In genomic region chr1:240967070-240967724, GRCh38 we compare ENCODE assay signal across 10 cellular contexts.
DNase-seq lines count a peak whose midpoint lies in the region; ATAC-seq and TF ChIP-seq lines count a peak whose summit lies in the region.
"Had no signal": no experiment of that assay in that cellular context is flagged by ENCODE, and none has a peak within 500 bp of the region (broad histone marks: within the 10 kb centered on the region; RNA-seq: fewer than 3 reads in every experiment).

No MANE protein-coding gene starts in this region.

- no peaks in the 10 kb centered on the region for H3K9me3 Mint-ChIP-seq in nephron
- H3K9me3 Mint-ChIP-seq in activated CD4-positive, alpha-beta T cell treated with anti-CD3 and anti-CD28 coated beads, Interleukin-2, amount 10 ng/mL, durations not matched to agents 7 days and 5 days = peaks cover 6% of the 10 kb centered on the region
- H3K9me3 Mint-ChIP-seq: stimulated activated naive CD8-positive, alpha-beta T cell treated with anti-CD3 and anti-CD28 coated beads, Interleukin-15, Interleukin-2, amounts not matched to agents 100 ng/mL and 50 ng/mL, for 24 hours had no signal

- H3K36me3 ChIP-seq in heart left ventricle = no peaks in the 10 kb centered on the region

- H3K4me3 Mint-ChIP-seq in nephron = no peak overlapping the region
- no peak overlapping the region for H3K4me3 Mint-ChIP-seq in activated CD4-positive, alpha-beta T cell treated with anti-CD3 and anti-CD28 coated beads, Interleukin-2, amount 10 ng/mL, durations not matched to agents 7 days and 5 days
- H3K4me3 Mint-ChIP-seq: stimulated activated naive CD8-positive, alpha-beta T cell treated with anti-CD3 and anti-CD28 coated beads, Interleukin-15, Interleukin-2, amounts not matched to agents 100 ng/mL and 50 ng/mL, for 24 hours had no signal

- CTCF ChIA-PET in activated CD4-positive, alpha-beta T cell treated with anti-CD3 and anti-CD28 coated beads, Interleukin-2, amount 10 ng/mL, durations not matched to agents 7 days and 5 days (lab: Charles Lee) = no interaction called here

- TF ChIP-seq CTCF in LNCaP clone FGC (IDR thresholded peaks at IDR 0.05; ENCODE audit: control insufficient read depth, extremely low read depth, insufficient read depth) = 0 out of 2 replicates have a peak, but pooled peaks have one; percentile 16
- TF ChIP-seq CTCF in cardiac fibroblast (IDR thresholded peaks at IDR 0.05; ENCODE audit: low read depth, low read length) = peak; percentile 39
- TF ChIP-seq CTCF in nephron (IDR thresholded peaks at IDR 0.05; ENCODE audit: unreplicated experiment in 3 of 3) = peak; percentile 23 to 50 (median 34)
- no peak for TF ChIP-seq CTCF in heart left ventricle (IDR thresholded peaks at IDR 0.05)

- POLR2A ChIA-PET in activated CD4-positive, alpha-beta T cell treated with anti-CD3 and anti-CD28 coated beads, Interleukin-2, amount 10 ng/mL, durations not matched to agents 7 days and 5 days (lab: Charles Lee) = no interaction called here

- DNase-seq in ELF-1 (ENCODE audit: low read depth, low spot score) (peak; percentile 6), LNCaP clone FGC (ENCODE audit: low read depth) (no peak), cardiac fibroblast (ENCODE audit: low read depth in 2 of 2) (peak in 1 of 2 donors; percentile 58), heart left ventricle (no peak), caudate nucleus (lab: John Stamatoyannopoulos, UW) (no peak)
- DNase-seq in activated CD4-positive, alpha-beta T cell treated with anti-CD3 and anti-CD28 coated beads, Interleukin-2, amount 10 ng/mL, durations not matched to agents 7 days and 5 days = no peak
- DNase-seq: islet precursor cell had no signal

- TF ChIP-seq POLR2A in heart left ventricle (IDR thresholded peaks at IDR 0.05) = no peak

- H3K4me1 Mint-ChIP-seq in nephron = peaks cover 4% of the 10 kb centered on the region
- no peaks in the 10 kb centered on the region for H3K4me1 Mint-ChIP-seq in activated CD4-positive, alpha-beta T cell treated with anti-CD3 and anti-CD28 coated beads, Interleukin-2, amount 10 ng/mL, durations not matched to agents 7 days and 5 days

- H3K9me3 ChIP-seq in heart left ventricle = no peaks in the 10 kb centered on the region

- intact Hi-C loops in heart left ventricle (cut with DNase I) = no loop called here

- H3K4me3 ChIP-seq in LNCaP clone FGC (ENCODE audit: low read depth, low read length) (no peak overlapping the region), cardiac fibroblast (replicated peaks in 1 of 2; ENCODE audit: low read depth in 2 of 2, low read length in 2 of 2) (no peak overlapping the region), heart left ventricle (no peak overlapping the region)

- no peaks in the 10 kb centered on the region for H3K36me3 Mint-ChIP-seq in nephron (ENCODE audit: low read depth)
- no peaks in the 10 kb centered on the region for H3K36me3 Mint-ChIP-seq in activated CD4-positive, alpha-beta T cell treated with anti-CD3 and anti-CD28 coated beads, Interleukin-2, amount 10 ng/mL, durations not matched to agents 7 days and 5 days (ENCODE audit: low read depth)

- 75 to 78% (median 77%) methylated on average over 10 of the region's 10 CpGs for WGBS in heart left ventricle, 4 donors

- ATAC-seq in heart left ventricle (no peak), GM19395 (IDR thresholded peaks at IDR 0.05; ENCODE audit: unreplicated experiment) (no peak)

- no peaks in the 10 kb centered on the region for H3K27me3 Mint-ChIP-seq in nephron (ENCODE audit: low read depth)
- H3K27me3 Mint-ChIP-seq in activated CD4-positive, alpha-beta T cell treated with anti-CD3 and anti-CD28 coated beads, Interleukin-2, amount 10 ng/mL, durations not matched to agents 7 days and 5 days = no peaks in the 10 kb centered on the region
- H3K27me3 Mint-ChIP-seq: stimulated activated naive CD8-positive, alpha-beta T cell treated with anti-CD3 and anti-CD28 coated beads, Interleukin-15, Interleukin-2, amounts not matched to agents 100 ng/mL and 50 ng/mL, for 24 hours had no signal

- H3K27ac ChIP-seq in heart left ventricle = no peak overlapping the region
- no peak overlapping the region for H3K27ac ChIP-seq in caudate nucleus (ENCODE audit: low read depth, low read length)

- H3K27me3 ChIP-seq in heart left ventricle = no peaks in the 10 kb centered on the region

- H3K27ac Mint-ChIP-seq in nephron = peak overlapping the region in 1 of 3 experiments; percentile 6
- H3K27ac Mint-ChIP-seq in activated CD4-positive, alpha-beta T cell treated with anti-CD3 and anti-CD28 coated beads, Interleukin-2, amount 10 ng/mL, durations not matched to agents 7 days and 5 days = no peak overlapping the region
- H3K27ac Mint-ChIP-seq: stimulated activated naive CD8-positive, alpha-beta T cell treated with anti-CD3 and anti-CD28 coated beads, Interleukin-15, Interleukin-2, amounts not matched to agents 100 ng/mL and 50 ng/mL, for 24 hours had no signal

- H3K4me1 ChIP-seq in heart left ventricle = no peaks in the 10 kb centered on the region

Comparison
In these comparisons a context has a peak if more than half of its experiments do, and no peak if none do; other contexts are left out.
1. CTCF ChIP-seq: peak in LNCaP clone FGC (single experiment), cardiac fibroblast (single experiment) and nephron (3 of 3); none in heart left ventricle (0 of 12).